In the genomic region with DNA sequence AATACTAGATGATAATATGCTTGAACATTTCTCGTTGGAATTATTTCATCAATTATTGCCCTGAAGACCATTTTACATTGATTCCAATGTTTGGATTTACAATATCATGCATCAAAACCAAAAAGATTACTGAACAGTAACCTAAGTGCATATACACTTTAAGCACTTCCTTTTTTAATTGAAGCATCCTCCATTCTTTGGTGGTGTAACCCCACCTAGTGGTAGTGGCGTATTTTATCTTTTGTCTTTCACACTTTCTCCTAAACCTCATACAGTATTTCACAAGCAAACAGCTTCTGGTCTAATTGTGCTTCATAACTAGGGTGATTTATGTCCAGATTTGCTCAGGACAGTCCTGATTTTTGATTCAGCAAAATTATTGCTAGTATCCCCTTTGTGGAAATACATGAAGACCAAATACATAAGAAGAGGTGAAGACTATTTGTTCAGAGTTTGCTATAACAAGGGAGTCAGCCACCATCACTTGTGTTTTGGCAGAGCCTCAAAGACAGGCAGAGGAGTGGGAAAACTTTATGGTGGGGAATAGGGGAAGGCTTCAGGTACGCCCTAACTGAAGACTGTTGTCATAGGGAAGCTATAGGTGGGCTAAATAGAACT, we compare ENCODE assay signal across 8 cellular contexts. TPM values are rescaled to one million over a fixed set of nuclear protein-coding genes. Genes with fewer than 3 reads are reported as not detected.
DNase-seq lines count a peak whose midpoint lies in the region; ATAC-seq and TF ChIP-seq lines count a peak whose summit lies in the region.

No MANE protein-coding gene starts in this region.

- peak; percentile 82 for TF ChIP-seq CTCF in DOHH2 (IDR thresholded peaks at IDR 0.05; ENCODE audit: low read depth, low read length, poor library complexity, severe bottlenecking)

- peaks cover 22% of the 10 kb centered on the region for H3K79me2 ChIP-seq in DOHH2 (ENCODE audit: control insufficient read depth, low read length)

- H3K27ac Mint-ChIP-seq in stimulated activated memory B cell treated with anti-CD40 and anti-IgM and Interleukin-4, amounts not matched to agents 10 μg/mL and 1 μg/mL and 100 μg/mL, for 72 hours, result peak overlapping the region; percentile 65

- no peaks in the 10 kb centered on the region for H3F3A ChIP-seq in DOHH2 (ENCODE audit: control insufficient read depth, insufficient read depth)

- H3K4me1 Mint-ChIP-seq in stimulated activated memory B cell treated with anti-CD40 and anti-IgM and Interleukin-4, amounts not matched to agents 10 μg/mL and 1 μg/mL and 100 μg/mL, for 72 hours, result peaks cover 40% of the 10 kb centered on the region

- H4K20me1 ChIP-seq in DOHH2 (ENCODE audit: control insufficient read depth, insufficient read depth, low read depth, low read length), result no peaks in the 10 kb centered on the region

- peak overlapping the region; percentile 0 for H3K4me3 Mint-ChIP-seq in stimulated activated memory B cell treated with anti-CD40 and anti-IgM and Interleukin-4, amounts not matched to agents 10 μg/mL and 1 μg/mL and 100 μg/mL, for 72 hours

- DNase-seq in NCI-H526 (lab: John Stamatoyannopoulos, UW) (peak; percentile 45 to 70), amniotic epithelial cell (ENCODE audit: low read depth) (peak; percentile 73), iPS-NIHi7 (ENCODE audit: extremely low spot score) (peak; percentile 32), MG63 (no peak)

- H3K27me3 Mint-ChIP-seq in stimulated activated memory B cell treated with anti-CD40 and anti-IgM and Interleukin-4, amounts not matched to agents 10 μg/mL and 1 μg/mL and 100 μg/mL, for 72 hours, result no peaks in the 10 kb centered on the region

- peak overlapping the region; percentile 42; the same call in 1 of the 2 replicates for H3K4me3 ChIP-seq in DOHH2 (ENCODE audit: low read length)
- no peak overlapping the region for H3K4me3 ChIP-seq in MG63

- peak overlapping the region; percentile 53 for H3K27ac ChIP-seq in DOHH2 (ENCODE audit: low read depth, low read length)

- H3K4me1 ChIP-seq in DOHH2 (ENCODE audit: control insufficient read depth, low read length), result peaks cover 33% of the 10 kb centered on the region

- H3K9me3 ChIP-seq in DOHH2 (ENCODE audit: control insufficient read depth, insufficient read depth, low read length) (no peaks in the 10 kb centered on the region), MG63 (0 out of 2 replicates have a peak, but pooled peaks cover 2% of the 10 kb centered on the region)

- H3K27me3 ChIP-seq in DOHH2 (ENCODE audit: control insufficient read depth, low read length) (no peaks in the 10 kb centered on the region), MG63 (no peaks in the 10 kb centered on the region)

- H3K4me2 ChIP-seq in DOHH2 (ENCODE audit: low read length), result peak overlapping the region; percentile 62

- H3K9me3 Mint-ChIP-seq in stimulated activated memory B cell treated with anti-CD40 and anti-IgM and Interleukin-4, amounts not matched to agents 10 μg/mL and 1 μg/mL and 100 μg/mL, for 72 hours, result no peaks in the 10 kb centered on the region

- no peaks in the 10 kb centered on the region for H3K36me3 Mint-ChIP-seq in stimulated activated memory B cell treated with anti-CD40 and anti-IgM and Interleukin-4, amounts not matched to agents 10 μg/mL and 1 μg/mL and 100 μg/mL, for 72 hours

- H3K36me3 ChIP-seq in DOHH2 (ENCODE audit: control insufficient read depth, low read length) (peaks cover 4% of the 10 kb centered on the region), MG63 (no peaks in the 10 kb centered on the region)

- no peaks in the 10 kb centered on the region for H3K9me2 ChIP-seq in DOHH2 (replicated peaks; ENCODE audit: control insufficient read depth, low read length)

- peak; percentile 41 for ATAC-seq in GM19452 (IDR thresholded peaks at IDR 0.05; ENCODE audit: unreplicated experiment)
- peak; percentile 46 for ATAC-seq in HG03469 (IDR thresholded peaks at IDR 0.05; ENCODE audit: unreplicated experiment)
- ATAC-seq in stimulated activated memory B cell treated with anti-CD40 and anti-IgM and Interleukin-4, amounts not matched to agents 10 μg/mL and 1 μg/mL and 100 μg/mL, for 72 hours, result peak; percentile 69

RNA-seq across cellular contexts. Expression of a gene that starts 3.4 kb away (rescaled TPM):
- total RNA-seq in MG63 (2014; rRNA removed; shearing (Covaris generic); ENCODE audit: low replicate concordance), result 19.4 and 25.8 TPM in 2 replicates

RNA-seq across cellular contexts. Expression of a gene that starts 23.3 kb away (rescaled TPM):
- total RNA-seq in MG63 (2014; rRNA removed; shearing (Covaris generic); ENCODE audit: low replicate concordance), result 30.9 and 114 TPM in 2 replicates
